ENCODE assay signal across 14 cellular contexts in the genomic region with DNA sequence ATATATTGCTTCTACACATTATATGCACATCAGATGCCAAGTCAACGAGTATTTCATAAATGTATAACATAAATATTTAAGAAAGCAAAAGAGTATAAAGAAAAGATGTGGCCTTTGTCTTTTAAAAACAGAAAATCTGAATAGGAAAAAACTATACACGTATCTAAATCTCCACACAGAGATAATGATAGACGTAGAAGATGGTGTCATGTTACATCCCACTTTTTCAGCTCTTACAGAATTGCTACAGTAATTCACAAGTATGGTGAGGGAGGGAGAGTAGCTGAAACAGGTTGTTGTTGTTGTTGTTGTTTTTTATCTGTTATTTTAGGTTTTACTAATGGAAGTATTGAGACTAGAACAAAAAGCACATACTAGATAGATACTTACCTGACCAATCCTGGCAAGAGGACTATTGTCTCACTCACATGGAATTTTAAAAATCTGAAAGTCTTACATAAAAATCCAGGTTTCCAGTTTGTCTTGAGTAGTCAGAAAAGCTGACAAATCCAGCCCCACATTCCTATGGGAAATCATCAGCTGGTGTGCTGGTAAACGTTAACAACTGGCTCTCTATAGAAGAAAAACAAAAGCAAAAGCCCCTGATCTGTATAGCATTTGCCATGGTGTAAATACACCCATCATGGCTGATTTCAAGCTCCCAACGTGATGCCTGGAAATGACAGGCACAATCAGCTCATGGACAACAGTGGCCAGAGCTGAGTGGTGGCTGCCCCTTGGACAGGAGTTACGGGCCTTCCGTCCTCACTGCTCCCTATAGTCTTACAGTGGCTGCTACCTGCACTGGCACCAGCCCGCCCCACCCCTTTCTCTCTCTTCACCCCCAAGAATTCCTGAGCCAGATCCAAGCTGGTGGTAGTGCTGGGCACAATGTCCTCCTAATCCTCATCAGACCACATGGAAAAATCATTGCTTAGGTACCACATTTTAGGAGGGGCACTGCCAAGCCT. TPM values are rescaled to one million over a fixed set of nuclear protein-coding genes. Genes with fewer than 3 reads are reported as not detected.
DNase-seq lines count a peak whose midpoint lies in the region; TF ChIP-seq lines count a peak whose summit lies in the region.
"Had no signal": no experiment of that assay in that cellular context is flagged by ENCODE, and none has a peak within 500 bp of the region (broad histone marks: within the 10 kb centered on the region; RNA-seq: fewer than 3 reads in every experiment).

No MANE protein-coding gene starts in this region.

- H3K9me3 ChIP-seq in HEK293 (ENCODE audit: control insufficient read depth, insufficient read depth, low read depth, low read length) (no peaks in the 10 kb centered on the region), PC-9 (ENCODE audit: insufficient read depth, low read depth) (no peaks in the 10 kb centered on the region), trophoblast cell (ENCODE audit: insufficient read depth, low read depth, low read length) (no peaks in the 10 kb centered on the region), ascending aorta (no peaks in the 10 kb centered on the region)
- H3K9me3 ChIP-seq: left ventricle myocardium inferior had no signal

- H4K12ac ChIP-seq in trophoblast cell (ENCODE audit: low read depth, low read length): no peak overlapping the region

- H3K4me3 ChIP-seq in HEK293 (ENCODE audit: low read depth, low read length) (no peak overlapping the region), PC-9 (no peak overlapping the region), trophoblast cell (ENCODE audit: low read depth, low read length) (no peak overlapping the region), ascending aorta (no peak overlapping the region)
- H3K4me3 ChIP-seq: left ventricle myocardium inferior had no signal

- H3K9me2 ChIP-seq in PC-9 (ENCODE audit: insufficient read depth): no peaks in the 10 kb centered on the region

- peaks cover 2% of the 10 kb centered on the region for H3K79me1 ChIP-seq in trophoblast cell (ENCODE audit: low read length)

- WGBS in trophoblast cell (ENCODE audit: extremely low coverage, insufficient coverage, insufficient read length): no CpG with 5 or more reads among the region's 8 CpGs

- H3F3A ChIP-seq in PC-9 (ENCODE audit: insufficient read depth, low read depth): peaks cover 15% of the 10 kb centered on the region; the same call in 1 of the 2 replicates

- no peak overlapping the region for H3K23ac ChIP-seq in trophoblast cell (ENCODE audit: low read length)

- H3K4me1 ChIP-seq in HEK293 (ENCODE audit: control insufficient read depth, insufficient read depth, low read length) (peaks cover 23% of the 10 kb centered on the region), PC-9 (replicated peaks; ENCODE audit: insufficient read depth) (peaks cover 20% of the 10 kb centered on the region), trophoblast cell (ENCODE audit: control insufficient read depth in 1 of 2, insufficient read depth in 2 of 2, low read length in 2 of 2) (peaks cover 5% of the 10 kb centered on the region in 2 experiments), ascending aorta (peaks cover 0 to 11% of the 10 kb centered on the region in 2 donors)

- peak overlapping the region; percentile 18; the same call in 1 of the 2 replicates for H3K4me2 ChIP-seq in PC-9
- peak overlapping the region; percentile 41 for H3K4me2 ChIP-seq in trophoblast cell (ENCODE audit: low read length)

- H3K9ac ChIP-seq in trophoblast cell (ENCODE audit: low read length): no peak overlapping the region

- no peak overlapping the region for H3K4ac ChIP-seq in trophoblast cell (ENCODE audit: low read depth, low read length)

- peak overlapping the region; percentile 1 for H2BK12ac ChIP-seq in trophoblast cell (ENCODE audit: low read length)

- TF ChIP-seq CTCF in HEK293 (tag by site-specific recombination; IDR thresholded peaks at IDR 0.05) (no peak), PC-9 (conservative IDR thresholded peaks at IDR 0.05) (no peak), ascending aorta (IDR thresholded peaks at IDR 0.05) (no peak), GM10248 (IDR thresholded peaks at IDR 0.05; ENCODE audit: control extremely low read depth, extremely low read depth, low read depth, missing control alignments) (no peak)

- H4K8ac ChIP-seq in trophoblast cell (ENCODE audit: low read depth, low read length): no peak overlapping the region

- H3K27ac ChIP-seq in HEK293 (ENCODE audit: extremely low read depth, low read depth, low read length): no peak overlapping the region
- peak overlapping the region; percentile 65 for H3K27ac ChIP-seq in PC-9
- H3K27ac ChIP-seq in trophoblast cell (ENCODE audit: low read depth, low read length): peak overlapping the region; percentile 46
- no peak overlapping the region for H3K27ac ChIP-seq in ascending aorta
- H3K27ac ChIP-seq: left ventricle myocardium inferior had no signal

- no TSS peak for BruUV-seq in PC-9 (replicated peaks; lab: Mats Ljungman, UMichigan)

- CTCF ChIA-PET in HEK293 (lab: Yijun Ruan, JAX): interaction anchor here (0.7 to 1.2 kb wide), 4 partner anchors 9 to 312 kb away, joined by 3 read pairs; no protein-coding TSS in a partner anchor
- CTCF ChIA-PET in PC-9 (lab: Charles Lee): interaction anchor here (0.7 kb wide), 1 partner anchor 842 kb away, joined by 14 read pairs; no protein-coding TSS in a partner anchor
- CTCF ChIA-PET in GM10248 (lab: Yijun Ruan, JAX): interaction anchor here (1.6 kb wide), 2 partner anchors 9 to 12 kb away, joined by 4 to 9 read pairs; no protein-coding TSS in a partner anchor

- H3K14ac ChIP-seq in trophoblast cell (ENCODE audit: low read length): peak overlapping the region; percentile 0

- POLR2A ChIA-PET in HEK293 (lab: Yijun Ruan, JAX) (interaction anchor here (0.6 to 0.9 kb wide), 2 partner anchors 12 to 19 kb away, joined by 3 read pairs; no protein-coding TSS in a partner anchor), PC-9 (lab: Charles Lee; ENCODE audit: unreplicated experiment) (interaction anchor here (0.6 kb wide), 4 partner anchors 16 to 113 kb away, joined by 3 to 46 read pairs (median 4); no protein-coding TSS in a partner anchor), GM10248 (lab: Yijun Ruan, JAX) (no interaction called here)

- H3K27me3 ChIP-seq in PC-9 (ENCODE audit: insufficient read depth, low read depth): no peaks in the 10 kb centered on the region
- no peaks in the 10 kb centered on the region for H3K27me3 ChIP-seq in trophoblast cell (ENCODE audit: insufficient read depth, low read length)
- H3K27me3 ChIP-seq in ascending aorta: no peaks in the 10 kb centered on the region

- intact Hi-C loops in PC-9 (cut with micrococcal nuclease; ENCODE audit: unreplicated experiment) (loop anchor here (2.0 kb wide), 1 partner anchor 28 kb away; no protein-coding TSS in a partner anchor), ascending aorta (cut with DNase I) (no loop called here)

- H3K36me3 ChIP-seq in HEK293 (ENCODE audit: control insufficient read depth in 2 of 2, insufficient read depth in 1 of 2, low read length in 2 of 2) (no peaks in the 10 kb centered on the region), PC-9 (ENCODE audit: low read depth) (0 out of 2 replicates have a peak, but pooled peaks cover 7% of the 10 kb centered on the region), trophoblast cell (ENCODE audit: control insufficient read depth in 1 of 2, insufficient read depth in 2 of 2, low read length in 2 of 2) (peaks cover 0 to 2% of the 10 kb centered on the region in 2 experiments), ascending aorta (no peaks in the 10 kb centered on the region)

- no peak overlapping the region for H2BK5ac ChIP-seq in trophoblast cell (ENCODE audit: low read depth, low read length, poor library complexity)

- H3K79me2 ChIP-seq in PC-9 (ENCODE audit: low read depth) (peaks cover 53% of the 10 kb centered on the region), trophoblast cell (ENCODE audit: control insufficient read depth, insufficient read depth, low read length, poor library complexity) (no peaks in the 10 kb centered on the region)

- H2AFZ ChIP-seq in PC-9: no peak overlapping the region
- no peak overlapping the region for H2AFZ ChIP-seq in trophoblast cell (ENCODE audit: insufficient read depth, low read length, poor library complexity)

- no peak overlapping the region for H2AK5ac ChIP-seq in trophoblast cell (ENCODE audit: low read length)

- no peaks in the 10 kb centered on the region for H4K20me1 ChIP-seq in PC-9 (ENCODE audit: insufficient read depth)

- peak overlapping the region; percentile 41 for H3K18ac ChIP-seq in trophoblast cell (ENCODE audit: low read length)

- peak overlapping the region; percentile 1 for H2BK120ac ChIP-seq in trophoblast cell (ENCODE audit: insufficient read depth, low read length, poor library complexity)

- H4K91ac ChIP-seq in trophoblast cell (ENCODE audit: low read depth, low read length): peak overlapping the region; percentile 1

- DNase-seq in PC-9: peak; percentile 27 to 73
- peak; percentile 27 for DNase-seq in fibroblast of peridontal ligament (ENCODE audit: extremely low read depth)
- peak; percentile 73 to 93 for DNase-seq in trophoblast cell
- DNase-seq in ascending aorta (ENCODE audit: low spot score in 2 of 2): no peak
- no peak for DNase-seq in SKM-1 treated with dmso at 0.1 percent for 144 hours (lab: John Stamatoyannopoulos, UW; ENCODE audit: unreplicated experiment)
- DNase-seq in NCI-H446 treated with DMSO at 0.1 percent for 48 hours (lab: John Stamatoyannopoulos, UW): no peak
- DNase-seq in GM10248 (ENCODE audit: extremely low spot score): no peak
- DNase-seq: activated T-cell treated with anti-CD3 and anti-CD28 coated beads, Interleukin-2, amount 50 U/mL, for 1 hour; DMS79 treated with DMSO at 0.1 percent for 48 hours; left ventricle myocardium inferior; NCI-H1417 treated with DMSO at 0.1 percent for 48 hours; stimulated activated CD4-positive, alpha-beta T cell treated with anti-CD3 and anti-CD28 coated beads, Interleukin-1b, Interleukin-23, amount 100 ng/mL, for 48 hours; stimulated activated naive CD4-positive, alpha-beta T cell treated with Interleukin-2 at 50 U/mL for 16 hours had no signal

TF ChIP-seq in HEK293, 187 proteins besides CTCF, POLR2A, EP300 and RAD21 (continues in another document):
- TF ChIP-seq ZFP37 (tag by site-specific recombination; IDR thresholded peaks at IDR 0.05) (no peak), SCRT1 (tag by site-specific recombination; IDR thresholded peaks at IDR 0.05; ENCODE audit: borderline replicate concordance) (peak; percentile 34; the same call in 1 of the 2 replicates)
- TF ChIP-seq, protein P1, sequence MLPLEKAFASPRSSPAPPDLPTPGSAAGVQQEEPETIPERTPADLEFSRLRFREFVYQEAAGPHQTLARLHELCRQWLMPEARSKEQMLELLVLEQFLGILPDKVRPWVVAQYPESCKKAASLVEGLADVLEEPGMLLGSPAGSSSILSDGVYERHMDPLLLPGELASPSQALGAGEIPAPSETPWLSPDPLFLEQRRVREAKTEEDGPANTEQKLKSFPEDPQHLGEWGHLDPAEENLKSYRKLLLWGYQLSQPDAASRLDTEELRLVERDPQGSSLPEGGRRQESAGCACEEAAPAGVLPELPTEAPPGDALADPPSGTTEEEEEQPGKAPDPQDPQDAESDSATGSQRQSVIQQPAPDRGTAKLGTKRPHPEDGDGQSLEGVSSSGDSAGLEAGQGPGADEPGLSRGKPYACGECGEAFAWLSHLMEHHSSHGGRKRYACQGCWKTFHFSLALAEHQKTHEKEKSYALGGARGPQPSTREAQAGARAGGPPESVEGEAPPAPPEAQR (tag by site-specific recombination; IDR thresholded peaks at IDR 0.05): no peak

RNA-seq across cellular contexts. Expression of gene VGLL4, which starts 47.4 kb away (rescaled TPM):
- total RNA-seq in PC-9 (2021): 39.1 and 42.2 TPM in 2 replicates
- 44.1 and 47.0 TPM in 2 replicates for polyA plus RNA-seq in trophoblast cell (2013)
- total RNA-seq in ascending aorta: 146 TPM

Comparison
In these comparisons a context has a peak if more than half of its experiments do, and no peak if none do; other contexts are left out.
1. H3K27ac ChIP-seq: peak in PC-9 (single experiment) and trophoblast cell (single experiment); none in HEK293 (single experiment) and ascending aorta (0 of 2).
2. DNase-seq: peak in PC-9 (2 of 2), fibroblast of peridontal ligament (single experiment) and trophoblast cell (2 of 2); none in ascending aorta (0 of 2), SKM-1 treated with dmso at 0.1 percent for 144 hours (single experiment), NCI-H446 treated with DMSO at 0.1 percent for 48 hours (single experiment) and GM10248 (single experiment).